ENCODE assay signal across 18 cellular contexts in the genomic region with DNA sequence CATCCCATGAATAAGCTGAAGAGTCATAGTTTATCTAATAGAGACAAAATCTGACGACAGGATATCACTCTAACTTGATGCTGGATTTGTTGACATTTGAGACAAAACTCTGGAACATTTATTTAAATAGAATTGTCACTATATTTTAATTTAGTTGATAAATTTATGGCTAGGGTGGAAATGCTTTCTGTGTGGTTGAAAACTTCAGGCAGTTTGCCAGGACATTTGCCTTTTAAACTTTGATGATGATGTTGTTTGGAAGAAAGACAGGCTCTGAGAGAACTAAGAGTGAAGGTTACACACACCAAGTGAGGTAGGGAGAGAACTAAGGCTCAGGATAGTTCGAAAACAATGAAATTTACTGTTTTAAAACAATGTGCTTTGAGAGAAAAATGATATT.
DNase-seq lines count a peak whose midpoint lies in the region; TF ChIP-seq lines count a peak whose summit lies in the region.
"Had no signal": no experiment of that assay in that cellular context is flagged by ENCODE, and none has a peak within 500 bp of the region (broad histone marks: within the 10 kb centered on the region; RNA-seq: fewer than 3 reads in every experiment).

No MANE protein-coding gene starts in this region.

- no peak overlapping the region for H3K9ac ChIP-seq in stomach smooth muscle (ENCODE audit: low read length in 2 of 2)

- no peak overlapping the region for H3K4me3 Mint-ChIP-seq in HFFc6
- no peak overlapping the region for H3K4me3 Mint-ChIP-seq in endothelial cell (ENCODE audit: unreplicated experiment)
- H3K4me3 Mint-ChIP-seq: dendritic cell treated with granulocyte-macrophage colony-stimulating factor and Interleukin-4, amounts not matched to agents 40 ng/mL and 50 ng/mL, for 4 days; nephron; stimulated activated memory B cell treated with anti-CD40 and anti-IgM and Interleukin-4, amounts not matched to agents 10 μg/mL and 1 μg/mL and 100 μg/mL, for 72 hours had no signal

- no peaks in the 10 kb centered on the region for H3K9me3 Mint-ChIP-seq in HFFc6
- H3K9me3 Mint-ChIP-seq in endothelial cell (ENCODE audit: unreplicated experiment): no peaks in the 10 kb centered on the region
- H3K9me3 Mint-ChIP-seq: activated T-cell treated with anti-CD3 and anti-CD28 coated beads, Interleukin-2, amount 50 U/mL, for 72 hours; dendritic cell treated with granulocyte-macrophage colony-stimulating factor and Interleukin-4, amounts not matched to agents 40 ng/mL and 50 ng/mL, for 4 days; nephron; stimulated activated memory B cell treated with anti-CD40 and anti-IgM and Interleukin-4, amounts not matched to agents 10 μg/mL and 1 μg/mL and 100 μg/mL, for 72 hours had no signal

- H3K4me3 ChIP-seq in brain microvascular endothelial cell (ENCODE audit: low read depth, low read length): no peak overlapping the region
- H3K4me3 ChIP-seq in stomach smooth muscle (ENCODE audit: low read length in 2 of 2): no peak overlapping the region
- H3K4me3 ChIP-seq: HAP-1, K562, right atrium auricular region had no signal

- in situ Hi-C loops in brain microvascular endothelial cell (cut with HindIII; ENCODE audit: low pct_ligation_motif_present, low sequenced_read_pairs): no loop called here

- H3K4me1 ChIP-seq in stomach smooth muscle (ENCODE audit: control insufficient read depth, insufficient read depth, low read length): peaks cover 4% of the 10 kb centered on the region
- H3K4me1 ChIP-seq: HAP-1 had no signal

- TF ChIP-seq CTCF in HFFc6 (IDR thresholded peaks at IDR 0.05) (no peak), brain microvascular endothelial cell (IDR thresholded peaks at IDR 0.05; ENCODE audit: low read depth, low read length, missing control alignments) (no peak), endothelial cell (IDR thresholded peaks at IDR 0.05; ENCODE audit: unreplicated experiment) (no peak)

- H3K27ac ChIP-seq in brain microvascular endothelial cell (peak overlapping the region; percentile 83), stomach smooth muscle (ENCODE audit: low read length) (peak overlapping the region; percentile 24)
- H3K27ac ChIP-seq: right atrium auricular region had no signal

- H3K36me3 Mint-ChIP-seq in HFFc6 (ENCODE audit: low read depth) (no peaks in the 10 kb centered on the region), endothelial cell (ENCODE audit: low read depth, unreplicated experiment) (no peaks in the 10 kb centered on the region)
- H3K36me3 Mint-ChIP-seq: stimulated activated memory B cell treated with anti-CD40 and anti-IgM and Interleukin-4, amounts not matched to agents 10 μg/mL and 1 μg/mL and 100 μg/mL, for 72 hours had no signal

- H3K4me1 Mint-ChIP-seq in HFFc6 (ENCODE audit: low read depth): peaks cover 33% of the 10 kb centered on the region
- H3K4me1 Mint-ChIP-seq in endothelial cell (ENCODE audit: unreplicated experiment): no peaks in the 10 kb centered on the region
- H3K4me1 Mint-ChIP-seq: stimulated activated memory B cell treated with anti-CD40 and anti-IgM and Interleukin-4, amounts not matched to agents 10 μg/mL and 1 μg/mL and 100 μg/mL, for 72 hours had no signal

- H3K27me3 Mint-ChIP-seq in HFFc6 (ENCODE audit: insufficient read depth) (no peaks in the 10 kb centered on the region), endothelial cell (ENCODE audit: unreplicated experiment) (no peaks in the 10 kb centered on the region)
- H3K27me3 Mint-ChIP-seq: stimulated activated memory B cell treated with anti-CD40 and anti-IgM and Interleukin-4, amounts not matched to agents 10 μg/mL and 1 μg/mL and 100 μg/mL, for 72 hours had no signal

- H3K36me3 ChIP-seq in brain microvascular endothelial cell (replicated peaks) (no peaks in the 10 kb centered on the region), stomach smooth muscle (ENCODE audit: control insufficient read depth in 2 of 2, insufficient read depth in 2 of 2, low read length in 2 of 2) (no peaks in the 10 kb centered on the region)
- H3K36me3 ChIP-seq: HAP-1, right atrium auricular region had no signal

- H3K27me3 ChIP-seq in brain microvascular endothelial cell (replicated peaks): no peaks in the 10 kb centered on the region
- H3K27me3 ChIP-seq in stomach smooth muscle (ENCODE audit: control insufficient read depth in 1 of 2, insufficient read depth in 2 of 2, low read length in 2 of 2): no peaks in the 10 kb centered on the region
- H3K27me3 ChIP-seq: right atrium auricular region had no signal

- H3K27ac Mint-ChIP-seq in HFFc6 (peak overlapping the region; percentile 69), endothelial cell (ENCODE audit: unreplicated experiment) (no peak overlapping the region)
- H3K27ac Mint-ChIP-seq: dendritic cell treated with granulocyte-macrophage colony-stimulating factor and Interleukin-4, amounts not matched to agents 40 ng/mL and 50 ng/mL, for 4 days; stimulated activated memory B cell treated with anti-CD40 and anti-IgM and Interleukin-4, amounts not matched to agents 10 μg/mL and 1 μg/mL and 100 μg/mL, for 72 hours had no signal

- H3K9me3 ChIP-seq in stomach smooth muscle (ENCODE audit: control insufficient read depth in 2 of 2, low read length in 2 of 2): no peaks in the 10 kb centered on the region
- H3K9me3 ChIP-seq: HAP-1, right atrium auricular region had no signal

- DNase-seq in HFFc6: no peak
- no peak for DNase-seq in brain microvascular endothelial cell
- peak; percentile 16 for DNase-seq in kidney glomerular epithelial cell (lab: John Stamatoyannopoulos, UW)
- no peak for DNase-seq in activated CD8-positive, alpha-beta memory T cell treated with anti-CD3 and anti-CD28 coated beads for 24 hours
- DNase-seq in endothelial cell (ENCODE audit: low spot score): no peak
- no peak for DNase-seq in NCI-H2196 treated with DMSO at 0.1 percent for 48 hours (lab: John Stamatoyannopoulos, UW; ENCODE audit: unreplicated experiment)
- DNase-seq in stimulated activated CD4-positive, alpha-beta T cell treated with anti-CD3 and anti-CD28 coated beads, Interleukin-2, amount 100 ng/mL, for 24 hours: no peak
- DNase-seq: activated CD4-positive, alpha-beta T cell treated with anti-CD3 and anti-CD28 coated beads, Interleukin-2, amount 50 U/mL, for 1 hour; activated T-cell treated with anti-CD3 and anti-CD28 coated beads, Interleukin-2, amount 50 U/mL, for 72 hours; DMS79; NCI-H345 had no signal
